Comparison of ENCODE assay signal across 27 cellular contexts in the genomic region with DNA sequence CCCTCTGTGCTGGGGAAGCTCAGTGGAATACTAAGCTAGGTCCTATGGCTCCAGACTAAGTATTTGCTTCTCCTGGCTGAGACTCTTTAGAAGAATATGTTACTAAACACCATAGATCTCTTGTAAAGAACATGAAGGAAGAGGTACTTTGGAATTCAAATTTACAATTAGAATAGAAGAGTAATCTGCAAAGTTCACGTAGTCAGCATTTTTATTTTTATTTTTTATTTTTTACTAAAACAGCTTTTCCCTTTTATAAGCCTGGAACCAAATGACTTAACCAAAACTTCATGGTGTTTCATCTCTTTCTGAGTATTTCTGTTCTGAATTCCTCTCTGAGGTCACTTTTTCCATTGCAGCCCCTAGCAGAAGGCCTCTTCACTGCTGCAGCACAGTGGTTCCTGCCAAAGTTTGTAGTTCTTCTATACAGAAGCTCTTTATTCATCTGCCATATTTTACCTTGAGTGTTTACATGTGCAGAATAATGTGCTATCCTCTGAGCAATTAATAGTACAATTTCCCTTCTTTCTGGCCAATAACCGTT. TPM values are rescaled to one million over a fixed set of nuclear protein-coding genes. Genes with fewer than 3 reads are reported as not detected.
DNase-seq lines count a peak whose midpoint lies in the region; ATAC-seq and TF ChIP-seq lines count a peak whose summit lies in the region.
"Had no signal": no experiment of that assay in that cellular context is flagged by ENCODE, and none has a peak within 500 bp of the region (broad histone marks: within the 10 kb centered on the region; RNA-seq: fewer than 3 reads in every experiment).

No MANE protein-coding gene starts in this region.

- no peak for TF ChIP-seq EP300 in sigmoid colon (IDR thresholded peaks at IDR 0.05)

- ATAC-seq in right cardiac atrium (no peak), HG03135 (IDR thresholded peaks at IDR 0.05; ENCODE audit: unreplicated experiment) (no peak)
- ATAC-seq: effector memory CD8-positive, alpha-beta T cell; esophagus mucosa had no signal

- 27% methylated on average over 2 of the region's 2 CpGs for WGBS in right cardiac atrium
- WGBS in sigmoid colon, 2 donors: 34 to 41% methylated on average over 2 of the region's 2 CpGs

- no peak overlapping the region for H3K9ac ChIP-seq in adipocyte (ENCODE audit: low read length)
- H3K9ac ChIP-seq: BLaER1 treated with 17β-estradiol and CSF1 and Interleukin-3, amounts not matched to agents 10 nM and 100 nM had no signal

- intact Hi-C loops in right cardiac atrium (cut with DNase I) (loop anchor here (5.0 to 10.0 kb wide), 5 partner anchors 144 to 616 kb away; no protein-coding TSS in a partner anchor), sigmoid colon (cut with DNase I) (loop anchor here (5.0 kb wide), 3 partner anchors 144 to 484 kb away; a partner anchor contains a TSS)

- H2AFZ ChIP-seq in osteoblast (ENCODE audit: low read length): no peak overlapping the region

- H3K27ac ChIP-seq in cardiac muscle cell (no peak overlapping the region), right cardiac atrium (ENCODE audit: low read length) (no peak overlapping the region), sigmoid colon (peak overlapping the region; percentile 7 to 61 (median 38)), osteoblast (ENCODE audit: low read depth, low read length) (no peak overlapping the region)
- H3K27ac ChIP-seq: BLaER1 treated with 17β-estradiol and CSF1 and Interleukin-3, amounts not matched to agents 10 nM and 100 nM; brain microvascular endothelial cell; colonic mucosa; SJSA1 had no signal

- no peaks in the 10 kb centered on the region for H3K79me2 ChIP-seq in osteoblast (ENCODE audit: insufficient read depth, low read length)

- no peaks in the 10 kb centered on the region for H3K4me1 ChIP-seq in cardiac muscle cell (ENCODE audit: low read depth)
- no peaks in the 10 kb centered on the region for H3K4me1 ChIP-seq in right cardiac atrium (ENCODE audit: control insufficient read depth, insufficient read depth, low read length)
- H3K4me1 ChIP-seq in adipocyte (ENCODE audit: control insufficient read depth, insufficient read depth, low read length): peaks cover 10% of the 10 kb centered on the region
- peaks cover 0 to 47% (median 42%) of the 10 kb centered on the region in 4 donors for H3K4me1 ChIP-seq in sigmoid colon
- no peaks in the 10 kb centered on the region for H3K4me1 ChIP-seq in osteoblast (ENCODE audit: insufficient read depth, low read length)
- H3K4me1 ChIP-seq: Caco-2, colonic mucosa had no signal

- peak; percentile 5 to 8 for DNase-seq in cardiac muscle cell (ENCODE audit: low read depth in 1 of 2, low spot score in 1 of 2)
- no peak for DNase-seq in right cardiac atrium
- DNase-seq in adipocyte (ENCODE audit: low read depth): peak; percentile 59
- DNase-seq in fibroblast of pulmonary artery (ENCODE audit: low read depth): peak; percentile 16
- DNase-seq in sigmoid colon: no peak
- DNase-seq in osteoblast (ENCODE audit: insufficient read length, low spot score, missing footprints): no peak
- no peak for DNase-seq in NCI-H2227 treated with DMSO at 0.1 percent for 48 hours (lab: John Stamatoyannopoulos, UW)
- DNase-seq: activated CD4-positive, alpha-beta T cell treated with anti-CD3 and anti-CD28 coated beads, Interleukin-2, amount 10 ng/mL, durations not matched to agents 7 days and 5 days; activated CD8-positive, alpha-beta memory T cell treated with anti-CD3 and anti-CD28 coated beads, Interleukin-2, amount 50 U/mL, for 4 hours; activated effector memory CD4-positive, alpha-beta T cell treated with Interleukin-2 at 50 U/mL for 16 hours; activated naive CD8-positive, alpha-beta T cell treated with anti-CD3 and anti-CD28 coated beads, Interleukin-2, amount 10 ng/mL, durations not matched to agents 7 days and 5 days; brain microvascular endothelial cell; Caco-2; colonic mucosa; DMS79 treated with DMSO at 0.1 percent for 48 hours; effector memory CD8-positive, alpha-beta T cell; GOT3; KG1; NCI-H2171; NCI-H526; stimulated activated CD4-positive, alpha-beta T cell treated with anti-CD3 and anti-CD28 coated beads, Interleukin-4, amount 100 ng/mL, for 24 hours; stimulated activated naive CD4-positive, alpha-beta T cell had no signal

- H3K36me3 ChIP-seq in cardiac muscle cell (no peaks in the 10 kb centered on the region), adipocyte (ENCODE audit: control insufficient read depth, insufficient read depth, low read length, severe bottlenecking) (no peaks in the 10 kb centered on the region), sigmoid colon (no peaks in the 10 kb centered on the region), osteoblast (ENCODE audit: insufficient read depth, low read length) (no peaks in the 10 kb centered on the region)
- H3K36me3 ChIP-seq: brain microvascular endothelial cell, colonic mucosa had no signal

- H3K4me3 ChIP-seq in cardiac muscle cell: no peak overlapping the region
- H3K4me3 ChIP-seq in right cardiac atrium (ENCODE audit: low read length): no peak overlapping the region
- no peak overlapping the region for H3K4me3 ChIP-seq in adipocyte (ENCODE audit: low read length)
- H3K4me3 ChIP-seq in fibroblast of pulmonary artery (replicated peaks; ENCODE audit: low read depth, low read length): no peak overlapping the region
- H3K4me3 ChIP-seq in sigmoid colon: no peak overlapping the region
- no peak overlapping the region for H3K4me3 ChIP-seq in osteoblast (ENCODE audit: insufficient read depth, low read length)
- H3K4me3 ChIP-seq: BLaER1 treated with 17β-estradiol and CSF1 and Interleukin-3, amounts not matched to agents 10 nM and 100 nM; colonic mucosa; SJSA1 had no signal

- H4K20me1 ChIP-seq in osteoblast (ENCODE audit: insufficient read depth, low read length): no peaks in the 10 kb centered on the region
- H4K20me1 ChIP-seq: BLaER1 treated with 17β-estradiol and CSF1 and Interleukin-3, amounts not matched to agents 10 nM and 100 nM had no signal

- TF ChIP-seq CTCF in cardiac muscle cell (IDR thresholded peaks at IDR 0.05; ENCODE audit: low read depth, low read length) (no peak), fibroblast of pulmonary artery (IDR thresholded peaks at IDR 0.05; ENCODE audit: low read length, missing control alignments) (no peak), sigmoid colon (IDR thresholded peaks at IDR 0.05) (no peak), osteoblast (IDR thresholded peaks at IDR 0.05; ENCODE audit: extremely low read depth, low read depth, low read length) (no peak)

- H3K9me3 ChIP-seq in cardiac muscle cell (ENCODE audit: low read depth) (no peaks in the 10 kb centered on the region), right cardiac atrium (ENCODE audit: control insufficient read depth, low read length) (no peaks in the 10 kb centered on the region), adipocyte (ENCODE audit: control insufficient read depth, low read length) (no peaks in the 10 kb centered on the region), sigmoid colon (peaks cover 0 to 7% (median 0%) of the 10 kb centered on the region in 4 donors), osteoblast (ENCODE audit: low read depth, low read length) (no peaks in the 10 kb centered on the region)
- H3K9me3 ChIP-seq: Caco-2, colonic mucosa had no signal

- no peak for TF ChIP-seq POLR2A in sigmoid colon (IDR thresholded peaks at IDR 0.05)

- no peaks in the 10 kb centered on the region for H3K27me3 ChIP-seq in cardiac muscle cell
- no peaks in the 10 kb centered on the region for H3K27me3 ChIP-seq in right cardiac atrium (ENCODE audit: control insufficient read depth, insufficient read depth)
- H3K27me3 ChIP-seq in adipocyte (replicated peaks; ENCODE audit: control insufficient read depth, insufficient read depth, low read length): no peaks in the 10 kb centered on the region
- no peaks in the 10 kb centered on the region for H3K27me3 ChIP-seq in sigmoid colon
- no peaks in the 10 kb centered on the region for H3K27me3 ChIP-seq in osteoblast (ENCODE audit: insufficient read depth, low read length)
- H3K27me3 ChIP-seq: BLaER1 treated with 17β-estradiol and CSF1 and Interleukin-3, amounts not matched to agents 10 nM and 100 nM; brain microvascular endothelial cell; colonic mucosa; SJSA1 had no signal

- H3K4me2 ChIP-seq in osteoblast (ENCODE audit: insufficient read depth, low read length): no peak overlapping the region

RNA-seq across cellular contexts. Expression of a gene that starts 27.1 kb away (rescaled TPM):
- total RNA-seq in cardiac muscle cell (52.4 and 54.2 TPM in 2 replicates), right cardiac atrium (10 to 100 TPM; 22.4 to 24.9 (median 23.6) TPM), sigmoid colon (10 to 100 TPM; 29.4 to 56.4 (median 47.4) TPM), osteoblast (51.8 and 57.2 TPM in 2 replicates)
- polyA plus RNA-seq in cardiac muscle cell (64.4 and 68.9 TPM in 2 replicates), right cardiac atrium (24.4 TPM), sigmoid colon (10 to 100 TPM in 2 of 3 donors, 1 to 10 TPM in 1; 8.4 to 14.8 (median 12.9) TPM)

RNA-seq across cellular contexts. Expression of a gene that starts 41.1 kb away (rescaled TPM):
- total RNA-seq in cardiac muscle cell (12.9 and 31.5 TPM in 2 replicates), right cardiac atrium (1 to 10 TPM; 5.8 to 9.7 (median 8.1) TPM), sigmoid colon (10 to 100 TPM in 1 of 4 donors, 1 to 10 TPM in 3; 4.6 to 10.7 (median 8.2) TPM), osteoblast (1.1 and 1.2 TPM in 2 replicates)
- polyA plus RNA-seq in cardiac muscle cell (14.1 and 22.3 TPM in 2 replicates), right cardiac atrium (3.1 TPM), sigmoid colon (under 1 TPM in 1 of 3 donors, not detected in 2; 0.47 TPM)
- total RNA-seq: HT-29 had no signal

Comparison
In these comparisons a context has a peak if more than half of its experiments do, and no peak if none do; other contexts are left out.
1. DNase-seq: peak in cardiac muscle cell (2 of 2), adipocyte (single experiment) and fibroblast of pulmonary artery (single experiment); none in right cardiac atrium (0 of 3), sigmoid colon (single experiment), osteoblast (single experiment) and NCI-H2227 treated with DMSO at 0.1 percent for 48 hours (single experiment).
2. H3K27ac ChIP-seq: peak in sigmoid colon (4 of 4); none in cardiac muscle cell (single experiment), right cardiac atrium (single experiment) and osteoblast (single experiment).